In genomic region chr3:195065864-195066185, GRCh38 we compare ENCODE assay signal across 18 cellular contexts.
DNase-seq lines count a peak whose midpoint lies in the region; ATAC-seq, FAIRE-seq and TF ChIP-seq lines count a peak whose summit lies in the region.
"Had no signal": no experiment of that assay in that cellular context is flagged by ENCODE, and none has a peak within 500 bp of the region (broad histone marks: within the 10 kb centered on the region; RNA-seq: fewer than 3 reads in every experiment).

No MANE protein-coding gene starts in this region.

- FAIRE-seq in GM12892 (lab: Jason Lieb, UNC) = no peak
- FAIRE-seq: A549, GM19239, H1 had no signal

- intact Hi-C loops in left cardiac atrium (cut with DNase I) = no loop called here
- intact Hi-C loops in Right ventricle myocardium superior (cut with DNase I) = no loop called here
- intact Hi-C loops in sciatic nerve (cut with DNase I) = no loop called here

- peaks cover 17% of the 10 kb centered on the region for H3K27me3 Mint-ChIP-seq in central memory CD8-positive, alpha-beta T cell

- no peak for TF ChIP-seq POLR2A in GM12892 (IDR thresholded peaks at IDR 0.05; ENCODE audit: low read depth, low read length)

- DNase-seq in left cardiac atrium (peak; percentile 18), Right ventricle myocardium superior (no peak), sciatic nerve (ENCODE audit: low spot score) (peak; percentile 51), germinal center (ENCODE audit: low spot score) (no peak), GM12892 (ENCODE audit: insufficient read length) (no peak)
- no peak for DNase-seq in central memory CD8-positive, alpha-beta T cell (ENCODE audit: low spot score in 2 of 2)
- DNase-seq in activated CD4-positive, alpha-beta T cell treated with anti-CD3 and anti-CD28 coated beads for 4 hours = no peak
- DNase-seq: AML-193; Calu3; CD4-positive, alpha-beta memory T cell; DMS79 treated with DMSO at 0.1 percent for 48 hours; GF-D8; H9; IMR-90 had no signal

- H3K27ac Mint-ChIP-seq in central memory CD8-positive, alpha-beta T cell (ENCODE audit: low read depth) = peak overlapping the region; percentile 22
- H3K27ac Mint-ChIP-seq: CD4-positive, alpha-beta memory T cell had no signal

- peaks cover 8% of the 10 kb centered on the region for H3K36me3 Mint-ChIP-seq in central memory CD8-positive, alpha-beta T cell (ENCODE audit: insufficient read depth)

- peaks cover 5% of the 10 kb centered on the region for H3K4me1 Mint-ChIP-seq in central memory CD8-positive, alpha-beta T cell
- H3K4me1 Mint-ChIP-seq: CD4-positive, alpha-beta memory T cell had no signal

- H3K9me3 Mint-ChIP-seq in central memory CD8-positive, alpha-beta T cell = no peaks in the 10 kb centered on the region
- H3K9me3 Mint-ChIP-seq: CD4-positive, alpha-beta memory T cell had no signal

- ATAC-seq in left cardiac atrium (peak in 1 of 2 donors; percentile 4), Right ventricle myocardium superior (ENCODE audit: poor library complexity) (no peak), sciatic nerve (no peak)
- no peak for ATAC-seq in central memory CD8-positive, alpha-beta T cell (replicated peaks; ENCODE audit: extremely low read depth, poor library complexity, severe bottlenecking)
- ATAC-seq: A549 had no signal

- no peak overlapping the region for H3K4me3 Mint-ChIP-seq in central memory CD8-positive, alpha-beta T cell
- H3K4me3 Mint-ChIP-seq: CD14-positive monocyte; CD4-positive, alpha-beta memory T cell; H9 had no signal

Comparison
In these comparisons a context has a peak if more than half of its experiments do, and no peak if none do; other contexts are left out.
1. DNase-seq: peak in left cardiac atrium (single experiment) and sciatic nerve (single experiment); none in Right ventricle myocardium superior (single experiment), central memory CD8-positive, alpha-beta T cell (0 of 2), activated CD4-positive, alpha-beta T cell treated with anti-CD3 and anti-CD28 coated beads for 4 hours (0 of 2), germinal center (single experiment) and GM12892 (single experiment).